36 cellular contexts compared by ENCODE assay signal in genomic region chr20:9557411-9557810, GRCh38. TPM values are rescaled to one million over a fixed set of nuclear protein-coding genes. Genes with fewer than 3 reads are reported as not detected.
"Had no signal": no experiment of that assay in that cellular context is flagged by ENCODE, and none has a peak within 500 bp of the region (broad histone marks: within the 10 kb centered on the region; RNA-seq: fewer than 3 reads in every experiment).

No MANE protein-coding gene starts in this region.

- H3K27me3 ChIP-seq: MG63 had no signal

- DNase-seq: Karpas-422, Kasumi-1, KG1, MG63, MM.1S, MV-4-11, NCI-H1048, NCI-H1092, NCI-H1092 treated with DMSO at 0.1 percent for 48 hours, NCI-H1105, NCI-H1105 treated with DMSO at 0.1 percent for 48 hours, NCI-H1417, NCI-H1417 treated with DMSO at 0.1 percent for 48 hours, NCI-H1436, NCI-H1436 treated with DMSO at 0.1 percent for 48 hours, NCI-H146, NCI-H1694, NCI-H1694 treated with DMSO at 0.1 percent for 48 hours, NCI-H187, NCI-H187 treated with DMSO at 0.1 percent for 48 hours, NCI-H1930, NCI-H2029, NCI-H2029 treated with DMSO at 0.1 percent for 48 hours, NCI-H2081, NCI-H2081 treated with DMSO at 0.1 percent for 48 hours, NCI-H2107, NCI-H2171, NCI-H2171 treated with DMSO at 0.1 percent for 48 hours, NCI-H2227 treated with DMSO at 0.1 percent for 48 hours, NCI-H226, NCI-H345, NCI-H446, NCI-H446 treated with DMSO at 0.1 percent for 48 hours had no signal

- H3K27ac ChIP-seq: KMS-11 had no signal

- H3K9me3 ChIP-seq: MG63 had no signal

- H3K36me3 ChIP-seq: MG63 had no signal

- H3K4me3 ChIP-seq: MG63 had no signal

RNA-seq across cellular contexts. Expression of gene LAMP5, which starts 43.0 kb away (rescaled TPM):
- total RNA-seq: MCF 10A, NCI-H460 had no signal
